ENCODE assay signal across 27 cellular contexts in the genomic region with DNA sequence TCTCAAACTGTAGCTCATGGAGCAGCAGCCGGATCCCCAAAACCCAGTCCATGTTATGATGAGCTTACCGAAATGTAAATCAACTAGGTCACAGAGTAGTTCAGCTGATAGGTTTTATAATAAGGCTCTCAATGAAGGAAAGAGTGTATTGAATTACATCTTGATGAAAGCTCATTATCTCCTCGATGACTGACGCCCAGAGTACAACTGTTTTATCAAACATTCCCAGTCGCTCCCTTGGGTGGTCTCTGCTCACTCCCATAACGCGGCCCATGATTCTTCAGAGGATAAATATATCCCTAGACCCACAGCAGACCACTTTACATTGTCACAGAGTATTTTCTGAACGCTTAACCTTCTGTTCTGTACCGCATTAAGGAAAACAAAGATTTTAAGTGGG.
"Had no signal": no experiment of that assay in that cellular context is flagged by ENCODE, and none has a peak within 500 bp of the region (broad histone marks: within the 10 kb centered on the region; RNA-seq: fewer than 3 reads in every experiment).

No MANE protein-coding gene starts in this region.

- ATAC-seq: left colon; left lung; lower lobe of right lung; naive thymus-derived CD8-positive, alpha-beta T cell; pancreas; right cardiac atrium; sciatic nerve; stimulated activated naive B cell treated with anti-CD40 and anti-IgM and Interleukin-4, amounts not matched to agents 10 μg/mL and 1 μg/mL and 100 μg/mL, for 72 hours; stimulated activated naive CD8-positive, alpha-beta T cell treated with anti-CD3 and anti-CD28 coated beads, Interleukin-15, Interleukin-2, amounts not matched to agents 100 U/mL and 50 U/mL, for 24 hours had no signal

- DNase-seq: immature natural killer cell; kidney; left colon; left lung; lower lobe of right lung; mammary epithelial cell; mesenchymal stem cell; naive thymus-derived CD8-positive, alpha-beta T cell; nucleus accumbens; pancreas; posterior cingulate gyrus; retina; right cardiac atrium; stimulated activated CD4-positive, alpha-beta T cell treated with anti-CD3 and anti-CD28 coated beads, Interleukin-12 subunit alpha, Interleukin-12 subunit beta, amount 100 ng/mL, for 4 hours; stimulated activated CD4-positive, alpha-beta T cell treated with anti-CD3 and anti-CD28 coated beads, Interleukin-15, amount 100 ng/mL, for 24 hours; stimulated activated CD4-positive, alpha-beta T cell treated with anti-CD3 and anti-CD28 coated beads, Interleukin-2, amount 100 ng/mL, for 24 hours; stimulated activated CD4-positive, alpha-beta T cell treated with anti-CD3 and anti-CD28 coated beads, Interleukin-4, amount 100 ng/mL, for 1 hour; stimulated activated naive B cell treated with anti-CD40 and anti-IgM and Interleukin-4, amounts not matched to agents 10 μg/mL and 1 μg/mL and 100 μg/mL, for 72 hours; stimulated activated naive CD8-positive, alpha-beta T cell treated with anti-CD3 and anti-CD28 coated beads, Interleukin-15, Interleukin-2, amounts not matched to agents 100 U/mL and 50 U/mL, for 24 hours; stomach; testis; thyroid gland; transverse colon; upper lobe of left lung had no signal

- H3K36me3 Mint-ChIP-seq: immature natural killer cell; naive thymus-derived CD8-positive, alpha-beta T cell; stimulated activated naive B cell treated with anti-CD40 and anti-IgM and Interleukin-4, amounts not matched to agents 10 μg/mL and 1 μg/mL and 100 μg/mL, for 72 hours had no signal

- H3K4me1 Mint-ChIP-seq: immature natural killer cell; naive thymus-derived CD8-positive, alpha-beta T cell; neural crest cell; stimulated activated naive B cell treated with anti-CD40 and anti-IgM and Interleukin-4, amounts not matched to agents 10 μg/mL and 1 μg/mL and 100 μg/mL, for 72 hours had no signal

- H3K4me3 Mint-ChIP-seq: immature natural killer cell; naive thymus-derived CD8-positive, alpha-beta T cell; nephron; neural crest cell; stimulated activated naive B cell treated with anti-CD40 and anti-IgM and Interleukin-4, amounts not matched to agents 10 μg/mL and 1 μg/mL and 100 μg/mL, for 72 hours had no signal

- H3K9me3 Mint-ChIP-seq: nephron; stimulated activated naive B cell treated with anti-CD40 and anti-IgM and Interleukin-4, amounts not matched to agents 10 μg/mL and 1 μg/mL and 100 μg/mL, for 72 hours had no signal

- H3K27me3 Mint-ChIP-seq: stimulated activated naive B cell treated with anti-CD40 and anti-IgM and Interleukin-4, amounts not matched to agents 10 μg/mL and 1 μg/mL and 100 μg/mL, for 72 hours had no signal

- H3K27ac Mint-ChIP-seq: immature natural killer cell; naive thymus-derived CD8-positive, alpha-beta T cell; nephron; stimulated activated naive B cell treated with anti-CD40 and anti-IgM and Interleukin-4, amounts not matched to agents 10 μg/mL and 1 μg/mL and 100 μg/mL, for 72 hours had no signal
